ENCODE assay signal across 23 cellular contexts in genomic region chr2:225030089-225030653, GRCh38. TPM values are rescaled to one million over a fixed set of nuclear protein-coding genes. Genes with fewer than 3 reads are reported as not detected.
DNase-seq lines count a peak whose midpoint lies in the region; ATAC-seq and TF ChIP-seq lines count a peak whose summit lies in the region.
"Had no signal": no experiment of that assay in that cellular context is flagged by ENCODE, and none has a peak within 500 bp of the region (broad histone marks: within the 10 kb centered on the region; RNA-seq: fewer than 3 reads in every experiment).

No MANE protein-coding gene starts in this region.

- peak; percentile 54 for DNase-seq in activated CD4-positive, alpha-beta T cell treated with anti-CD3 and anti-CD28 coated beads for 48 hours
- DNase-seq in activated CD4-positive, alpha-beta T cell treated with anti-CD3 and anti-CD28 coated beads, Interleukin-2, amount 50 U/mL, for 4 hours = no peak
- DNase-seq in T-cell (peak in 6 of 34 experiments; percentile 3 to 27 (median 11)), chondrocyte (ENCODE audit: low spot score) (no peak), RWPE1 (ENCODE audit: low spot score) (no peak)
- DNase-seq in stimulated activated CD8-positive, alpha-beta memory T cell treated with anti-CD3 and anti-CD28 coated beads, Interleukin-4, amount 100 ng/mL, for 48 hours = peak; percentile 57
- DNase-seq: C1 segment of cervical spinal cord, DMS79, foreskin keratinocyte, hypothalamus, kidney glomerular epithelial cell, NCI-H1048, NCI-H2081 treated with DMSO at 0.1 percent for 48 hours, NCI-H510A treated with DMSO at 0.1 percent for 48 hours, nucleus accumbens, right lobe of liver, transverse colon had no signal

- POLR2A ChIA-PET in T-cell (lab: Charles Lee) = interaction anchor here in 1 of 2 donors (0.6 to 0.7 kb wide), 3 partner anchors 27 to 1208 kb away, joined by 3 to 5 read pairs (median 5); no protein-coding TSS in a partner anchor
- POLR2A ChIA-PET in RWPE1 (lab: Yijun Ruan, JAX; ENCODE audit: low non-redundant PET) = no interaction called here

- H3K27me3 Mint-ChIP-seq in T-cell (no peaks in the 10 kb centered on the region), chondrocyte (ENCODE audit: low read depth) (no peaks in the 10 kb centered on the region)

- no peak overlapping the region for H3K27ac ChIP-seq in RWPE1
- H3K27ac ChIP-seq: A549, ascending aorta, foreskin keratinocyte, right lobe of liver, transverse colon, VCaP had no signal

- H3K4me1 Mint-ChIP-seq in T-cell (peaks cover 82 to 86% (median 86%) of the 10 kb centered on the region in 3 donors), chondrocyte (ENCODE audit: low read depth) (peaks cover 19% of the 10 kb centered on the region)

- H3K4me3 Mint-ChIP-seq in T-cell (peak overlapping the region; percentile 34 to 50 (median 41)), chondrocyte (ENCODE audit: unreplicated experiment) (no peak overlapping the region)

- TF ChIP-seq CTCF in chondrocyte (IDR thresholded peaks at IDR 0.05) (no peak), RWPE1 (conservative IDR thresholded peaks at IDR 0.05; ENCODE audit: low read depth) (no peak)

- H3K9me3 Mint-ChIP-seq in T-cell = no peaks in the 10 kb centered on the region
- no peaks in the 10 kb centered on the region for H3K9me3 Mint-ChIP-seq in chondrocyte (ENCODE audit: low read depth)

- H3K36me3 Mint-ChIP-seq in T-cell = peaks cover 39% of the 10 kb centered on the region
- no peaks in the 10 kb centered on the region for H3K36me3 Mint-ChIP-seq in chondrocyte (ENCODE audit: low read depth)

- H3K27ac Mint-ChIP-seq in T-cell (peak overlapping the region; percentile 79 to 80), chondrocyte (ENCODE audit: unreplicated experiment) (peak overlapping the region; percentile 64)

- ATAC-seq in T-cell (replicated peaks in 1 of 4) = peak; percentile 28 to 46 (median 34)
- ATAC-seq in GM18867 (IDR thresholded peaks at IDR 0.05; ENCODE audit: unreplicated experiment) = no peak
- no peak for ATAC-seq in HG02970 (IDR thresholded peaks at IDR 0.05; ENCODE audit: low FRiP score, unreplicated experiment)
- ATAC-seq: A549, foreskin keratinocyte had no signal

- CTCF ChIA-PET in T-cell (lab: Charles Lee) (interaction anchor here (0.6 to 0.7 kb wide), 3 partner anchors 24 to 1772 kb away, joined by 3 to 10 read pairs (median 3); no protein-coding TSS in a partner anchor), RWPE1 (lab: Yijun Ruan, JAX) (no interaction called here)

RNA-seq across cellular contexts. Expression of gene DOCK10, which starts 12.1 kb away (rescaled TPM):
- total RNA-seq in T-cell = 100 to 1,000 TPM; 206 to 266 (median 235) TPM
- 14.3 to 22.9 TPM (median 18.5 TPM) in 3 replicates for total RNA-seq in chondrocyte
- total RNA-seq: HT-29 had no signal

Comparison
In these comparisons a context has a peak if more than half of its experiments do, and no peak if none do; other contexts are left out.
1. DNase-seq: peak in activated CD4-positive, alpha-beta T cell treated with anti-CD3 and anti-CD28 coated beads for 48 hours (single experiment) and stimulated activated CD8-positive, alpha-beta memory T cell treated with anti-CD3 and anti-CD28 coated beads, Interleukin-4, amount 100 ng/mL, for 48 hours (single experiment); none in activated CD4-positive, alpha-beta T cell treated with anti-CD3 and anti-CD28 coated beads, Interleukin-2, amount 50 U/mL, for 4 hours (0 of 2), chondrocyte (single experiment) and RWPE1 (single experiment).
2. ATAC-seq: peak in T-cell (4 of 4); none in GM18867 (single experiment) and HG02970 (single experiment).